1 cellular context compared by ENCODE assay signal in the genomic region with DNA sequence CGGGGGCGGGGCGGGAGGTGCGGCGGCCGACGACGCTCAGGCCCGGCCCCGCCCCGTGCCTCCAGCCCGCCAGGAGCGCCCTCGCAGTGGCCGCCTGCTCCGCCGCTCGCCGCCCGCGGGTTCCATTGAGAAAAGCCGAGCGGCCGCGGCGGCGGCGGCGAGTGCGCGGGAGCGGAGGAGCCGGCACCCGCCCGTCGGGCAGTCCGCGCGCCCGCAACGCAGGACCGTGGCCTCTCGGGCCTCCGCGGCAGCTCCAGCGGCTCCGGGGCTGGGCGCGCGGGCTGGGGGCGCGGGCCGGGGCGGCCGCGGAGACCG.
TF ChIP-seq lines count a peak whose summit lies in the region.

A gene (plus strand): TSS at position 64 of the 315 bp plus-strand sequence. CDS start 359 bp downstream, outside the sequence.

TF ChIP-seq in IMR-90, 13 proteins besides CTCF, POLR2A, EP300 and RAD21 (continued from another document):
- TF ChIP-seq CHD1 (IDR thresholded peaks at IDR 0.05; ENCODE audit: low read depth, low read length): no peak
- no peak for TF ChIP-seq BHLHE40 (IDR thresholded peaks at IDR 0.05; ENCODE audit: low read depth, low read length)
- no peak for TF ChIP-seq MAFK (IDR thresholded peaks at IDR 0.05; ENCODE audit: low read depth, low read length)
